In the genomic region with DNA sequence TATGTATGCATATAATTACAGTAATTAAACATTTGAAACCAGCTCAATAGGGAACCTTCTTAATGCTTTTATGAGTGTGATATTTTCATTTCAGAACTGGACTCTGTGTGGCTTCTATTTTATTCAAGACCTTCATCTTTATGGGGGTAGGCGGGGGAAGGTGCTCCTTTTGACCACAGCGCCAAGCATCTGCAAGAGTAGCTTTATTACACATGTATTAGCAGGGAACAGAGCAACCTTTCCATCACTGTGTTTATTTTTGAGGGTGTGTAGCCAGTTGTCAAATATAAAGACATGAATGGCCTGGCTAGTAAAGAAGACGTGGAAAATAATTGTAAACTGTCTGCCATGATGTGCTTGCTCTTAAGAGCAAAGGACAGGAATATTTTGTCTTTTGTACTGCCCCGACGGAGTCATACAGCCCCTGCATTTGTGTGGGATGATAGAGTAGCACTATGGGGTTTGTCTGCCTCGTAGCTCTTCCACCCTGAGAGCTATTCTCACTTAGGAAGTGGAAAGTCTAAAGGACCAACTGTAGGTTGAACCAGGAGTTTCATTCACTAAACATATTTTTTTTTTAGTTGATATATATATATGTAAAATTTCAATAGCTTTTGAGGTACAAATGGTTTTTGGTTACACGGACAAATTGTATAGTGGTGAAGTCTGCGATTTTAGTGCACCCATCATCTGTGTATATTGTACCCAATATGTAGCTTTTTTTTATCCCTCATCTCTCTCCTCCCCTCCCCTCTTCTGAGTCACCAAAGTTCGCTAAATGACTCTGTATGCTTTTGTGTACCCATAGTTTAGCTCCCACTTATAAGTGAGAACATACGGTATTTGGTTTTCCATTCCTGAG, we compare ENCODE assay signal across 9 cellular contexts.
DNase-seq lines count a peak whose midpoint lies in the region; ATAC-seq and TF ChIP-seq lines count a peak whose summit lies in the region.
"Had no signal": no experiment of that assay in that cellular context is flagged by ENCODE, and none has a peak within 500 bp of the region (broad histone marks: within the 10 kb centered on the region; RNA-seq: fewer than 3 reads in every experiment).

No MANE protein-coding gene starts in this region.

- peaks cover 99% of the 10 kb centered on the region for H3K79me2 ChIP-seq in GM23338 (replicated peaks; ENCODE audit: insufficient read depth)

- H3K4me3 Mint-ChIP-seq in CD8-positive, alpha-beta T cell, result peak overlapping the region; percentile 85
- no peak overlapping the region; the same call in 2 of the 3 replicates for H3K4me3 Mint-ChIP-seq in GM23338
- H3K4me3 Mint-ChIP-seq in T-helper 17 cell, result peak overlapping the region; percentile 62

- no peaks in the 10 kb centered on the region for H3F3A ChIP-seq in GM23338 (replicated peaks; ENCODE audit: low read depth)

- peaks cover 12% of the 10 kb centered on the region for H3K9me3 Mint-ChIP-seq in CD8-positive, alpha-beta T cell
- peaks cover 3% of the 10 kb centered on the region; the same call in 2 of the 3 replicates for H3K9me3 Mint-ChIP-seq in GM23338

- no peaks in the 10 kb centered on the region for H3K27me3 ChIP-seq in CD8-positive, alpha-beta T cell (ENCODE audit: insufficient read depth, low read length)
- H3K27me3 ChIP-seq in GM23338 (ENCODE audit: insufficient read depth) (no peaks in the 10 kb centered on the region), left lung (no peaks in the 10 kb centered on the region), uterus (no peaks in the 10 kb centered on the region)

- CTCF ChIA-PET in CD8-positive, alpha-beta T cell (lab: Charles Lee), result interaction anchor here (0.6 to 2.5 kb wide), 7 partner anchors 12 to 124 kb away, joined by 3 to 17 read pairs (median 4); a partner anchor contains a TSS

- H3K27ac Mint-ChIP-seq in CD8-positive, alpha-beta T cell, result peak overlapping the region; percentile 94
- H3K27ac Mint-ChIP-seq in GM23338 (no peak overlapping the region; the same call in 1 of the 2 replicates), T-helper 17 cell (no peak overlapping the region)

- no peak overlapping the region for H2AFZ ChIP-seq in GM23338

- H3K4me1 ChIP-seq in CD8-positive, alpha-beta T cell (ENCODE audit: insufficient read depth, low read length), result peaks cover 48% of the 10 kb centered on the region
- H3K4me1 ChIP-seq in GM23338 (ENCODE audit: insufficient read depth) (peaks cover 53% of the 10 kb centered on the region), left lung (peaks cover 10 to 12% of the 10 kb centered on the region in 2 donors), uterus (no peaks in the 10 kb centered on the region)

- H3K4me2 ChIP-seq in GM23338, result peak overlapping the region; percentile 19

- no peak for TF ChIP-seq CTCF in CD8-positive, alpha-beta T cell (IDR thresholded peaks at IDR 0.05)
- TF ChIP-seq CTCF in GM23338 (conservative IDR thresholded peaks at IDR 0.05; ENCODE audit: low read depth in 2 of 2) (no peak), left lung (IDR thresholded peaks at IDR 0.05) (no peak), uterus (IDR thresholded peaks at IDR 0.05) (no peak)

- peak overlapping the region; percentile 10 for H3K4me3 ChIP-seq in CD8-positive, alpha-beta T cell (ENCODE audit: low read depth, low read length)
- no peak overlapping the region for H3K4me3 ChIP-seq in GM23338
- H3K4me3 ChIP-seq in left lung, result no peak overlapping the region
- no peak overlapping the region for H3K4me3 ChIP-seq in uterus

- ATAC-seq in CD8-positive, alpha-beta T cell, result no peak
- ATAC-seq in GM23338, result no peak
- ATAC-seq in T-helper 17 cell, result no peak
- peak; percentile 27 for ATAC-seq in left lung
- no peak for ATAC-seq in GM19395 (IDR thresholded peaks at IDR 0.05; ENCODE audit: unreplicated experiment)
- ATAC-seq in GM21367 (IDR thresholded peaks at IDR 0.05; ENCODE audit: unreplicated experiment), result no peak
- ATAC-seq in HG02610 (IDR thresholded peaks at IDR 0.05; ENCODE audit: unreplicated experiment), result no peak

- peak overlapping the region; percentile 7 for H3K27ac ChIP-seq in CD8-positive, alpha-beta T cell (ENCODE audit: low read depth, low read length)
- no peak overlapping the region for H3K27ac ChIP-seq in GM23338 (ENCODE audit: low read depth)
- peak overlapping the region in 1 of 2 donors; percentile 71 for H3K27ac ChIP-seq in left lung
- no peak overlapping the region for H3K27ac ChIP-seq in uterus

- POLR2A ChIA-PET in CD8-positive, alpha-beta T cell (lab: Charles Lee), result interaction anchor here (1.3 to 2.7 kb wide), 4 partner anchors 8 to 91 kb away, joined by 4 to 22 read pairs (median 4); a partner anchor contains a TSS

- H3K36me3 Mint-ChIP-seq in CD8-positive, alpha-beta T cell, result peaks cover 13% of the 10 kb centered on the region
- peaks cover 3% of the 10 kb centered on the region; the same call in 1 of the 3 replicates for H3K36me3 Mint-ChIP-seq in GM23338 (ENCODE audit: low read depth)
- no peaks in the 10 kb centered on the region for H3K36me3 Mint-ChIP-seq in T-helper 17 cell (ENCODE audit: low read depth)

- no peaks in the 10 kb centered on the region for H3K9me2 ChIP-seq in GM23338 (ENCODE audit: insufficient read depth)

- no peaks in the 10 kb centered on the region for H3K27me3 Mint-ChIP-seq in CD8-positive, alpha-beta T cell (ENCODE audit: low read depth)
- H3K27me3 Mint-ChIP-seq in GM23338 (ENCODE audit: insufficient read depth, low read depth, poor library complexity), result no peaks in the 10 kb centered on the region
- H3K27me3 Mint-ChIP-seq in T-helper 17 cell, result no peaks in the 10 kb centered on the region

- no peak for TF ChIP-seq POLR2A in uterus (IDR thresholded peaks at IDR 0.05)

- no peak for DNase-seq in CD8-positive, alpha-beta T cell
- DNase-seq in GM23338 (ENCODE audit: low spot score) (no peak), T-helper 17 cell (no peak), left lung (no peak), uterus (no peak)
- DNase-seq: IMR-90 had no signal

- H3K9me3 ChIP-seq in CD8-positive, alpha-beta T cell (ENCODE audit: low read length), result no peaks in the 10 kb centered on the region
- H3K9me3 ChIP-seq in T-helper 17 cell (ENCODE audit: control insufficient read depth, low read length, poor library complexity, severe bottlenecking) (no peaks in the 10 kb centered on the region), left lung (peaks cover 0 to 6% of the 10 kb centered on the region in 2 donors), uterus (no peaks in the 10 kb centered on the region)

- H3K4me1 Mint-ChIP-seq in CD8-positive, alpha-beta T cell (ENCODE audit: low read depth), result peaks cover 77% of the 10 kb centered on the region
- peaks cover 49% of the 10 kb centered on the region for H3K4me1 Mint-ChIP-seq in GM23338
- H3K4me1 Mint-ChIP-seq in T-helper 17 cell, result peaks cover 40% of the 10 kb centered on the region

- H4K20me1 ChIP-seq in GM23338 (replicated peaks; ENCODE audit: insufficient read depth), result peaks cover 5% of the 10 kb centered on the region; the same call in 1 of the 2 replicates

- intact Hi-C loops in CD8-positive, alpha-beta T cell (cut with DNase I, micrococcal nuclease), result loop anchor here in 1 of 2 experiments (2.0 kb wide), 1 partner anchor 92 kb away; a partner anchor contains a TSS
- intact Hi-C loops in left lung (cut with DNase I) (no loop called here), uterus (cut with DNase I; ENCODE audit: low total_unique reads) (no loop called here)

- no peaks in the 10 kb centered on the region for H3K36me3 ChIP-seq in CD8-positive, alpha-beta T cell (ENCODE audit: insufficient read depth, low read length)
- no peaks in the 10 kb centered on the region for H3K36me3 ChIP-seq in GM23338 (ENCODE audit: insufficient read depth)
- H3K36me3 ChIP-seq in left lung, result no peaks in the 10 kb centered on the region
- no peaks in the 10 kb centered on the region for H3K36me3 ChIP-seq in uterus

TF ChIP-seq in GM23338, 12 proteins besides CTCF, POLR2A, EP300 and RAD21:
- no peak for TF ChIP-seq STAT1 (IDR thresholded peaks at IDR 0.05; ENCODE audit: unreplicated experiment)
